In genomic region chr14:75450381-75451276, GRCh38 we compare ENCODE assay signal across 10 cellular contexts. TPM values are rescaled to one million over a fixed set of nuclear protein-coding genes. Genes with fewer than 3 reads are reported as not detected.
DNase-seq lines count a peak whose midpoint lies in the region; ATAC-seq lines count a peak whose summit lies in the region.
"Had no signal": no experiment of that assay in that cellular context is flagged by ENCODE, and none has a peak within 500 bp of the region (broad histone marks: within the 10 kb centered on the region; RNA-seq: fewer than 3 reads in every experiment).

No MANE protein-coding gene starts in this region.

- H3K9me3 Mint-ChIP-seq in stimulated activated effector memory CD8-positive, alpha-beta T cell treated with anti-CD3 and anti-CD28 coated beads, Interleukin-12 subunit alpha, Interleukin-12 subunit beta, amount 100 ng/mL, for 72 hours: no peaks in the 10 kb centered on the region
- no peaks in the 10 kb centered on the region for H3K9me3 Mint-ChIP-seq in activated CD4-positive, alpha-beta memory T cell treated with anti-CD3 and anti-CD28 coated beads for 36 hours

- POLR2A ChIA-PET in activated CD4-positive, alpha-beta memory T cell treated with anti-CD3 and anti-CD28 coated beads for 36 hours (lab: Charles Lee): no interaction called here

- WGBS in aorta, 2 donors: 49 to 51% methylated on average over 9 of the region's 9 CpGs

- DNase-seq in NCI-H2081 (lab: John Stamatoyannopoulos, UW): peak; percentile 16 to 63
- no peak for DNase-seq in NCI-H2081 treated with DMSO at 0.1 percent for 48 hours (lab: John Stamatoyannopoulos, UW)
- DNase-seq in dermis blood vessel endothelial cell: peak; percentile 56
- peak; percentile 36 to 87 for DNase-seq in lung microvascular endothelial cell (ENCODE audit: low read depth in 2 of 2)
- peak; percentile 17 to 84 for DNase-seq in aorta
- DNase-seq in stimulated activated effector memory CD8-positive, alpha-beta T cell treated with anti-CD3 and anti-CD28 coated beads, Interleukin-12 subunit alpha, Interleukin-12 subunit beta, amount 100 ng/mL, for 72 hours (ENCODE audit: low spot score in 2 of 2): no peak
- no peak for DNase-seq in activated CD4-positive, alpha-beta memory T cell treated with anti-CD3 and anti-CD28 coated beads for 36 hours
- DNase-seq: activated gamma-delta T cell treated with Interleukin-2 at 50 U/mL for 16 hours, RPMI8226 had no signal

- no peaks in the 10 kb centered on the region for H3K27me3 ChIP-seq in aorta (ENCODE audit: control insufficient read depth in 1 of 2, insufficient read depth in 2 of 2, low read length in 1 of 2)

- no peaks in the 10 kb centered on the region for H3K9me3 ChIP-seq in aorta (ENCODE audit: control insufficient read depth, low read length)

- no peaks in the 10 kb centered on the region for H3K36me3 ChIP-seq in aorta (ENCODE audit: control insufficient read depth in 1 of 2, insufficient read depth in 2 of 2, low read length in 1 of 2)

- no peaks in the 10 kb centered on the region for H3K27me3 Mint-ChIP-seq in activated CD4-positive, alpha-beta memory T cell treated with anti-CD3 and anti-CD28 coated beads for 36 hours

- H3K4me3 Mint-ChIP-seq in stimulated activated effector memory CD8-positive, alpha-beta T cell treated with anti-CD3 and anti-CD28 coated beads, Interleukin-12 subunit alpha, Interleukin-12 subunit beta, amount 100 ng/mL, for 72 hours: no peak overlapping the region
- H3K4me3 Mint-ChIP-seq in activated CD4-positive, alpha-beta memory T cell treated with anti-CD3 and anti-CD28 coated beads for 36 hours: no peak overlapping the region

- no peaks in the 10 kb centered on the region for H3K4me1 Mint-ChIP-seq in stimulated activated effector memory CD8-positive, alpha-beta T cell treated with anti-CD3 and anti-CD28 coated beads, Interleukin-12 subunit alpha, Interleukin-12 subunit beta, amount 100 ng/mL, for 72 hours
- no peaks in the 10 kb centered on the region for H3K4me1 Mint-ChIP-seq in activated CD4-positive, alpha-beta memory T cell treated with anti-CD3 and anti-CD28 coated beads for 36 hours (ENCODE audit: low read depth)

- ATAC-seq in aorta (ENCODE audit: low FRiP score) (peak; percentile 34), HG02970 (IDR thresholded peaks at IDR 0.05; ENCODE audit: low FRiP score, unreplicated experiment) (no peak)
- no peak for ATAC-seq in stimulated activated effector memory CD8-positive, alpha-beta T cell treated with anti-CD3 and anti-CD28 coated beads, Interleukin-12 subunit alpha, Interleukin-12 subunit beta, amount 100 ng/mL, for 72 hours

- no peak overlapping the region for H3K27ac ChIP-seq in aorta (ENCODE audit: low read depth in 1 of 2, low read length in 2 of 2)

- peaks cover 4% of the 10 kb centered on the region for H3K36me3 Mint-ChIP-seq in stimulated activated effector memory CD8-positive, alpha-beta T cell treated with anti-CD3 and anti-CD28 coated beads, Interleukin-12 subunit alpha, Interleukin-12 subunit beta, amount 100 ng/mL, for 72 hours
- H3K36me3 Mint-ChIP-seq in activated CD4-positive, alpha-beta memory T cell treated with anti-CD3 and anti-CD28 coated beads for 36 hours: no peaks in the 10 kb centered on the region

- no peak overlapping the region for H3K4me3 ChIP-seq in aorta (ENCODE audit: low read length in 2 of 2)

- intact Hi-C loops in aorta (cut with DNase I): no loop called here
- intact Hi-C loops in activated CD4-positive, alpha-beta memory T cell treated with anti-CD3 and anti-CD28 coated beads for 36 hours (cut with micrococcal nuclease): no loop called here

- CTCF ChIA-PET in activated CD4-positive, alpha-beta memory T cell treated with anti-CD3 and anti-CD28 coated beads for 36 hours (lab: Charles Lee): no interaction called here

- peaks cover 6 to 12% of the 10 kb centered on the region in 2 donors for H3K4me1 ChIP-seq in aorta (ENCODE audit: control insufficient read depth in 1 of 2, insufficient read depth in 2 of 2, low read length in 2 of 2)

- no peak overlapping the region for H3K27ac Mint-ChIP-seq in stimulated activated effector memory CD8-positive, alpha-beta T cell treated with anti-CD3 and anti-CD28 coated beads, Interleukin-12 subunit alpha, Interleukin-12 subunit beta, amount 100 ng/mL, for 72 hours
- no peak overlapping the region for H3K27ac Mint-ChIP-seq in activated CD4-positive, alpha-beta memory T cell treated with anti-CD3 and anti-CD28 coated beads for 36 hours

RNA-seq across cellular contexts. Expression of gene JDP2, which starts 22.8 kb away (rescaled TPM):
- total RNA-seq in dermis blood vessel endothelial cell: 10.2 and 16.0 TPM in 2 replicates
- 3.3 and 21.4 TPM in 2 replicates for total RNA-seq in lung microvascular endothelial cell
- 10 to 100 TPM; 48.3 to 50.2 TPM for total RNA-seq in aorta
- polyA plus RNA-seq in aorta: 10 to 100 TPM; 20.9 to 39.7 TPM
- total RNA-seq in activated CD4-positive, alpha-beta memory T cell treated with anti-CD3 and anti-CD28 coated beads for 36 hours: 1 to 10 TPM; 1.7 to 1.8 TPM

Comparison
In these comparisons a context has a peak if more than half of its experiments do, and no peak if none do; other contexts are left out.
1. DNase-seq: peak in NCI-H2081 (2 of 2), dermis blood vessel endothelial cell (single experiment), lung microvascular endothelial cell (2 of 2) and aorta (2 of 2); none in NCI-H2081 treated with DMSO at 0.1 percent for 48 hours (single experiment), stimulated activated effector memory CD8-positive, alpha-beta T cell treated with anti-CD3 and anti-CD28 coated beads, Interleukin-12 subunit alpha, Interleukin-12 subunit beta, amount 100 ng/mL, for 72 hours (0 of 2) and activated CD4-positive, alpha-beta memory T cell treated with anti-CD3 and anti-CD28 coated beads for 36 hours (single experiment).